Comparison of ENCODE assay signal across 24 cellular contexts in genomic region chr10:99346247-99346646, GRCh38. TPM values are rescaled to one million over a fixed set of nuclear protein-coding genes. Genes with fewer than 3 reads are reported as not detected.
DNase-seq lines count a peak whose midpoint lies in the region; ATAC-seq and TF ChIP-seq lines count a peak whose summit lies in the region.
"Had no signal": no experiment of that assay in that cellular context is flagged by ENCODE, and none has a peak within 500 bp of the region (broad histone marks: within the 10 kb centered on the region; RNA-seq: fewer than 3 reads in every experiment).

No MANE protein-coding gene starts in this region.

- no peaks in the 10 kb centered on the region for H3K9me2 ChIP-seq in GM23248 (ENCODE audit: insufficient read depth)

- peaks cover 19% of the 10 kb centered on the region for H3K4me1 ChIP-seq in GM23248 (ENCODE audit: insufficient read depth)
- peaks cover 0 to 13% (median 0%) of the 10 kb centered on the region in 3 donors for H3K4me1 ChIP-seq in gastroesophageal sphincter
- H3K4me1 ChIP-seq: upper lobe of right lung had no signal

- in situ Hi-C loops in GM23248 (cut with MboI), result no loop called here

- H3K9me3 ChIP-seq in GM23248 (ENCODE audit: low read depth) (no peaks in the 10 kb centered on the region), gastroesophageal sphincter (no peaks in the 10 kb centered on the region)
- H3K9me3 ChIP-seq: sigmoid colon, upper lobe of right lung had no signal

- H3K36me3 ChIP-seq in GM23248 (ENCODE audit: low read depth), result no peaks in the 10 kb centered on the region
- no peaks in the 10 kb centered on the region for H3K36me3 ChIP-seq in gastroesophageal sphincter
- H3K36me3 ChIP-seq: sigmoid colon, upper lobe of right lung had no signal

- DNase-seq in AG08395 (ENCODE audit: low spot score) (peak; percentile 73), GM23248 (peak; percentile 90), SHP77 treated with DMSO at 0.1 percent for 48 hours (lab: John Stamatoyannopoulos, UW) (peak; percentile 37), fibroblast of peridontal ligament (ENCODE audit: extremely low read depth) (peak; percentile 56), NCI-H510A (lab: John Stamatoyannopoulos, UW) (no peak)
- DNase-seq in activated CD4-positive, CD25-positive, alpha-beta regulatory T cell treated with anti-CD3 and anti-CD28 coated beads, Interleukin-2, amount 50 U/mL, for 72 hours, result no peak
- DNase-seq: activated CD4-positive, alpha-beta T cell treated with anti-CD3 and anti-CD28 coated beads for 4 hours; activated T-cell treated with anti-CD3 and anti-CD28 coated beads for 4 hours; GF-D8; Karpas-422; NCI-H2107; nucleus accumbens; PC-9; sigmoid colon; stimulated activated CD4-positive, alpha-beta T cell treated with anti-CD3 and anti-CD28 coated beads, Interleukin-4, amount 100 ng/mL, for 4 hours; T-cell; upper lobe of right lung had no signal

- no peak for TF ChIP-seq POLR2A in gastroesophageal sphincter (IDR thresholded peaks at IDR 0.05)

- no peak overlapping the region for H2AFZ ChIP-seq in GM23248
- H2AFZ ChIP-seq: GM23338, PC-9 had no signal

- no peak overlapping the region for H3K4me2 ChIP-seq in GM23248 (ENCODE audit: unreplicated experiment)
- H3K4me2 ChIP-seq: GM23338, PC-9 had no signal

- ATAC-seq in HG02588 (IDR thresholded peaks at IDR 0.05; ENCODE audit: unreplicated experiment) (no peak), gastroesophageal sphincter (no peak)
- ATAC-seq: activated naive CD4-positive, alpha-beta T cell treated with anti-CD3 and anti-CD28 coated beads, Interleukin-2, amount 50 U/mL, for 72 hours; esophagus mucosa; GM23338; stimulated activated memory B cell treated with anti-CD40 and anti-IgM and Interleukin-4, amounts not matched to agents 10 μg/mL and 1 μg/mL and 100 μg/mL, for 72 hours; T-cell; upper lobe of right lung had no signal

- TF ChIP-seq CTCF in gastroesophageal sphincter (IDR thresholded peaks at IDR 0.05), result no peak

- no peak overlapping the region for H3K9ac ChIP-seq in GM23248

- H3K27me3 ChIP-seq in GM23248 (replicated peaks; ENCODE audit: insufficient read depth) (no peaks in the 10 kb centered on the region), gastroesophageal sphincter (no peaks in the 10 kb centered on the region)
- H3K27me3 ChIP-seq: sigmoid colon, upper lobe of right lung had no signal

- WGBS in GM23248 (ENCODE audit: low coverage in 1 of 2, low lambda C conversion rate in 2 of 2, missing lambda C conversion rate in 2 of 2), 2 experiments, result 15 to 22% methylated on average over 1 of the region's 1 CpG
- WGBS in gastroesophageal sphincter (ENCODE audit: low coverage in 1 of 2), 2 donors, result 55 to 57% methylated on average over 1 of the region's 1 CpG

- peak overlapping the region; percentile 32 for H3K27ac ChIP-seq in GM23248
- no peak overlapping the region for H3K27ac ChIP-seq in gastroesophageal sphincter
- H3K27ac ChIP-seq: PC-9, sigmoid colon, upper lobe of right lung had no signal

- H3K79me2 ChIP-seq in GM23248 (ENCODE audit: insufficient read depth), result no peaks in the 10 kb centered on the region

- no peak for TF ChIP-seq EP300 in gastroesophageal sphincter (IDR thresholded peaks at IDR 0.05)

- H3K4me3 ChIP-seq in GM23248, result no peak overlapping the region
- no peak overlapping the region for H3K4me3 ChIP-seq in gastroesophageal sphincter
- H3K4me3 ChIP-seq: GM23338, PC-9, sigmoid colon, upper lobe of right lung had no signal

- no peaks in the 10 kb centered on the region for H4K20me1 ChIP-seq in GM23248 (ENCODE audit: insufficient read depth)

- 0 out of 2 replicates have a peak, but pooled peaks cover 3% of the 10 kb centered on the region for H3F3A ChIP-seq in GM23248 (ENCODE audit: insufficient read depth)

RNA-seq across cellular contexts. Expression of gene CNNM1, which starts 17.1 kb away (rescaled TPM):
- total RNA-seq in GM23248 (2014; rRNA removed; shearing (Covaris generic)), result 1.6 and 2.1 TPM in 2 replicates
- 0.95 and 1.1 TPM in 2 replicates for polyA plus RNA-seq in GM23248 (2016; fragmentation: Nextera tagmentation; extraction: Ambion mirVana)
- 1 to 10 TPM; 1.9 to 3.1 (median 3.0) TPM for total RNA-seq in gastroesophageal sphincter
- total RNA-seq: PC-9 had no signal
- polyA plus RNA-seq: CD14-positive monocyte had no signal

Comparison
In these comparisons a context has a peak if more than half of its experiments do, and no peak if none do; other contexts are left out.
1. DNase-seq: peak in AG08395 (single experiment), GM23248 (single experiment), SHP77 treated with DMSO at 0.1 percent for 48 hours (single experiment) and fibroblast of peridontal ligament (single experiment); none in activated CD4-positive, CD25-positive, alpha-beta regulatory T cell treated with anti-CD3 and anti-CD28 coated beads, Interleukin-2, amount 50 U/mL, for 72 hours (single experiment) and NCI-H510A (single experiment).